Comparison of ENCODE assay signal across 1 cellular context in genomic region chr15:39777497-39777896, GRCh38.
TF ChIP-seq lines count a peak whose summit lies in the region.

No MANE protein-coding gene starts in this region.

TF ChIP-seq in HepG2, 621 proteins besides CTCF, POLR2A, EP300 and RAD21:
- TF ChIP-seq FOSL2 (CRISPR knock-in tag; IDR thresholded peaks at IDR 0.05), result 0 out of 2 replicates have a peak, but pooled peaks have one; percentile 8
- no peak for TF ChIP-seq FOXO4 (CRISPR knock-in tag; conservative IDR thresholded peaks at IDR 0.05)
